31 cellular contexts compared by ENCODE assay signal in genomic region chr17:18253187-18253884, GRCh38.
"Had no signal": no experiment of that assay in that cellular context is flagged by ENCODE, and none has a peak within 500 bp of the region (broad histone marks: within the 10 kb centered on the region; RNA-seq: fewer than 3 reads in every experiment).

No MANE protein-coding gene starts in this region.

- H3K9me3 ChIP-seq: SJSA1, SK-N-SH had no signal

- H3K4me3 Mint-ChIP-seq: activated B cell treated with CpG ODN at 0.5 μM for 24 hours; activated CD4-positive, alpha-beta memory T cell treated with anti-CD3 and anti-CD28 coated beads, Interleukin-2, amount 10 ng/mL, durations not matched to agents 7 days and 5 days; activated CD8-positive, alpha-beta memory T cell treated with anti-CD3 and anti-CD28 coated beads, Interleukin-2, amount 10 ng/mL, durations not matched to agents 7 days and 5 days; activated naive CD4-positive, alpha-beta T cell treated with anti-CD3 and anti-CD28 coated beads, Interleukin-2, amount 10 ng/mL, durations not matched to agents 7 days and 5 days; activated naive CD8-positive, alpha-beta T cell; activated naive CD8-positive, alpha-beta T cell treated with anti-CD3 and anti-CD28 coated beads, Interleukin-2, amount 50 U/mL, for 24 hours; brain; central memory CD8-positive, alpha-beta T cell; T-helper 17 cell had no signal

- H3K4me2 ChIP-seq: KMS-11, SK-N-SH had no signal

- H3K4me3 ChIP-seq: cardiac muscle cell, SJSA1 had no signal

- H3K36me3 Mint-ChIP-seq: activated naive CD8-positive, alpha-beta T cell had no signal

- H3K27ac ChIP-seq: cardiac muscle cell, KMS-11, SJSA1, VCaP had no signal

- ATAC-seq: activated CD8-positive, alpha-beta memory T cell treated with anti-CD3 and anti-CD28 coated beads, Interleukin-2, amount 10 ng/mL, durations not matched to agents 7 days and 5 days; activated naive CD8-positive, alpha-beta T cell treated with anti-CD3 and anti-CD28 coated beads, Interleukin-2, amount 50 U/mL, for 24 hours; Panc1; T-helper 17 cell had no signal

- H3K27me3 ChIP-seq: cardiac muscle cell, SJSA1 had no signal

- H3K9me3 Mint-ChIP-seq: activated B cell treated with CpG ODN at 0.5 μM for 24 hours; activated CD4-positive, alpha-beta memory T cell treated with anti-CD3 and anti-CD28 coated beads, Interleukin-2, amount 10 ng/mL, durations not matched to agents 7 days and 5 days; activated naive CD4-positive, alpha-beta T cell treated with anti-CD3 and anti-CD28 coated beads, Interleukin-2, amount 10 ng/mL, durations not matched to agents 7 days and 5 days; activated naive CD8-positive, alpha-beta T cell treated with anti-CD3 and anti-CD28 coated beads, Interleukin-2, amount 50 U/mL, for 24 hours; brain; central memory CD8-positive, alpha-beta T cell had no signal

- H3K27ac Mint-ChIP-seq: activated B cell treated with CpG ODN at 0.5 μM for 24 hours; activated CD4-positive, alpha-beta memory T cell treated with anti-CD3 and anti-CD28 coated beads, Interleukin-2, amount 10 ng/mL, durations not matched to agents 7 days and 5 days; activated CD8-positive, alpha-beta memory T cell treated with anti-CD3 and anti-CD28 coated beads, Interleukin-2, amount 10 ng/mL, durations not matched to agents 7 days and 5 days; activated naive CD4-positive, alpha-beta T cell treated with anti-CD3 and anti-CD28 coated beads, Interleukin-2, amount 10 ng/mL, durations not matched to agents 7 days and 5 days; activated naive CD8-positive, alpha-beta T cell; activated naive CD8-positive, alpha-beta T cell treated with anti-CD3 and anti-CD28 coated beads, Interleukin-2, amount 50 U/mL, for 24 hours; brain had no signal

- H3K9ac ChIP-seq: KMS-11, SK-N-SH had no signal

- H3K27me3 Mint-ChIP-seq: activated B cell treated with CpG ODN at 0.5 μM for 24 hours; activated CD4-positive, alpha-beta memory T cell treated with anti-CD3 and anti-CD28 coated beads, Interleukin-2, amount 10 ng/mL, durations not matched to agents 7 days and 5 days; activated CD8-positive, alpha-beta memory T cell treated with anti-CD3 and anti-CD28 coated beads, Interleukin-2, amount 10 ng/mL, durations not matched to agents 7 days and 5 days; activated naive CD4-positive, alpha-beta T cell treated with anti-CD3 and anti-CD28 coated beads, Interleukin-2, amount 10 ng/mL, durations not matched to agents 7 days and 5 days; activated naive CD8-positive, alpha-beta T cell; activated naive CD8-positive, alpha-beta T cell treated with anti-CD3 and anti-CD28 coated beads, Interleukin-2, amount 50 U/mL, for 24 hours; central memory CD8-positive, alpha-beta T cell; T-helper 17 cell had no signal

- DNase-seq: activated B cell treated with CpG ODN at 0.5 μM for 24 hours; activated CD4-positive, alpha-beta memory T cell treated with anti-CD3 and anti-CD28 coated beads, Interleukin-2, amount 10 ng/mL, durations not matched to agents 7 days and 5 days; activated CD4-positive, alpha-beta T cell treated with anti-CD3 and anti-CD28 coated beads for 48 hours; activated CD4-positive, CD25-positive, alpha-beta regulatory T cell treated with anti-CD3 and anti-CD28 coated beads, Interleukin-2, amount 50 U/mL, for 72 hours; activated CD8-positive, alpha-beta memory T cell treated with anti-CD3 and anti-CD28 coated beads for 24 hours; activated CD8-positive, alpha-beta memory T cell treated with anti-CD3 and anti-CD28 coated beads, Interleukin-2, amount 10 ng/mL, durations not matched to agents 7 days and 5 days; activated CD8-positive, alpha-beta memory T cell treated with anti-CD3 and anti-CD28 coated beads, Interleukin-2, amount 50 U/mL, for 48 hours; activated effector memory CD4-positive, alpha-beta T cell treated with Interleukin-2 at 50 U/mL for 16 hours; activated naive CD4-positive, alpha-beta T cell treated with anti-CD3 and anti-CD28 coated beads, Interleukin-2, amount 10 ng/mL, durations not matched to agents 7 days and 5 days; activated naive CD8-positive, alpha-beta T cell treated with anti-CD3 and anti-CD28 coated beads, Interleukin-2, amount 50 U/mL, for 24 hours; activated T-cell treated with anti-CD3 and anti-CD28 coated beads, Interleukin-2, amount 50 U/mL, for 48 hours; anterior cingulate cortex; NCI-H1105; NCI-H1417 treated with DMSO at 0.1 percent for 48 hours; NCI-H187 treated with DMSO at 0.1 percent for 48 hours; NCI-H2081; NCI-H2171 treated with DMSO at 0.1 percent for 48 hours; NCI-H226; NCI-H446 treated with DMSO at 0.1 percent for 48 hours; NCI-H524 treated with DMSO at 0.1 percent for 48 hours; SHP77 treated with DMSO at 0.1 percent for 48 hours; SK-N-SH; T-helper 17 cell had no signal
